ENCODE assay signal across 8 cellular contexts in the genomic region with DNA sequence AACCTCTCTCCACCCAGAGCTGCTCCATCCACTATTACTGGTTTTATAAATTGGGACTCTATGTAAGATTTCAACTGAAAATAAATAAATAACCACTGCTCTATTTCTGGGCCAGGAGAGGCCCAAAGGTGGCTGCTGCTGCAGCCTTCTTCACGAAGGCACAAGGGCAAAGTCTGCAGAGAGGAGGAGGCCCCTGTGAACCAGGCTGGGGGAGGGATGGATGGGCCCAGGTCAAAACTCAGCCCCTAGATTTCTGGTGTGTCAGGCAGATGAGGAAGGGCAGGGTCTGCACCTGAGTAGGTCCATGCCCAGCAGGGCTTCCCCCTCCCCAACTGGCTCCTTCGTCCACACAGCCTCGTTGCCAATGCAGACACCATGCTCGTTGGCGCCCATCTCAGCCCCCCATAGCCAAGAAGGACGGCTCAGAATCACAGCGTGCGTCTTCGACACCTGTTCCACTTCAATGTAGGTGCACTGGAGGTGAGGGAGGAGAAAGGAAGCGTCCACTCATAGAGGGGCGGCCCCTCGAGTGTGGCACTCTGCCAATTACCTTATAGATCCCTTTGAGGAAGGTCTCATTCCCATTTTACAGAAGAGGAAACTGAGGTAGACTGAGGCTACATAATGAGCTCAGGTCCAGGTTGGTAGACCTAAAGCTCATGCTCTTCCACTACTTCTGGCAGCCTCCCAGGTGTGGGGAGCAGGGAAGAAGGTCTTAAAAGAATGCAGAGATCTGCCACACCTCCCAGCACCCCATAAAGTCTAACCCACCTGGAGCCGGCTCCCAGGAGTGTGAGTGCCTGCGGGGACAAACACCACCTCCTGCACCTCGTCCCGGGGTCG. TPM values are rescaled to one million over a fixed set of nuclear protein-coding genes. Genes with fewer than 3 reads are reported as not detected.
DNase-seq lines count a peak whose midpoint lies in the region; ATAC-seq, FAIRE-seq and TF ChIP-seq lines count a peak whose summit lies in the region.

No MANE protein-coding gene starts in this region.

- no peaks in the 10 kb centered on the region; the same call in 1 of the 2 replicates for H3K79me2 ChIP-seq in DOHH2 (ENCODE audit: control insufficient read depth, low read length)
- H3K79me2 ChIP-seq in endothelial cell of umbilical vein (ENCODE audit: control insufficient read depth, insufficient read depth, low read length): no peaks in the 10 kb centered on the region
- no peaks in the 10 kb centered on the region for H3K79me2 ChIP-seq in parathyroid adenoma

- intact Hi-C loops in endothelial cell of umbilical vein (cut with micrococcal nuclease): loop anchor here (2.0 to 5.0 kb wide), 2 partner anchors 101 to 172 kb away; a partner anchor contains a TSS

- no TSS peak for BruUV-seq in endothelial cell of umbilical vein (replicated peaks; lab: Mats Ljungman, UMichigan)

- H3K27ac ChIP-seq in DOHH2 (ENCODE audit: low read depth, low read length): no peak overlapping the region
- no peak overlapping the region for H3K27ac ChIP-seq in endothelial cell of umbilical vein (ENCODE audit: insufficient read depth, low read depth, low read length)
- no peak overlapping the region for H3K27ac ChIP-seq in parathyroid adenoma

- no peaks in the 10 kb centered on the region for H3K9me2 ChIP-seq in DOHH2 (replicated peaks; ENCODE audit: control insufficient read depth, low read length)

- no peak for TF ChIP-seq CTCF in DOHH2 (IDR thresholded peaks at IDR 0.05; ENCODE audit: low read depth, low read length, poor library complexity, severe bottlenecking)
- TF ChIP-seq CTCF in endothelial cell of umbilical vein (IDR thresholded peaks at IDR 0.05; ENCODE audit: extremely low read depth in 1 of 2, insufficient read depth in 1 of 2, low read depth in 1 of 2, low read length in 2 of 2): no peak
- no peak for TF ChIP-seq CTCF in parathyroid adenoma (IDR thresholded peaks at IDR 0.05)

- H3K4me3 ChIP-seq in DOHH2 (ENCODE audit: low read length) (peak overlapping the region; percentile 85), NT2/D1 (ENCODE audit: insufficient read length, low read depth) (peak overlapping the region; percentile 94), endothelial cell of umbilical vein (replicated peaks in 1 of 3; ENCODE audit: insufficient read depth in 1 of 3, low read depth in 1 of 3, low read length in 3 of 3) (peak overlapping the region in 2 of 3 experiments; percentile 65 to 86), parathyroid adenoma (ENCODE audit: low read depth, low read length) (peak overlapping the region; percentile 85)

- H2AFZ ChIP-seq in endothelial cell of umbilical vein (ENCODE audit: low read depth, low read length) (peak overlapping the region; percentile 95), parathyroid adenoma (peak overlapping the region; percentile 93)

- no peaks in the 10 kb centered on the region for H3K9me1 ChIP-seq in endothelial cell of umbilical vein (replicated peaks; ENCODE audit: control insufficient read depth, extremely low read depth, insufficient read depth, low read length)

- DNase-seq in NT2/D1 (ENCODE audit: low read depth, low spot score) (no peak), endothelial cell of umbilical vein (ENCODE audit: low read depth, low spot score) (no peak), NCI-H524 (lab: John Stamatoyannopoulos, UW) (no peak)
- DNase-seq in stimulated activated CD4-positive, alpha-beta T cell treated with anti-CD3 and anti-CD28 coated beads, Interleukin-2, amount 100 ng/mL, for 24 hours: no peak

- H3K4me2 ChIP-seq in DOHH2 (ENCODE audit: low read length) (peak overlapping the region; percentile 88), endothelial cell of umbilical vein (ENCODE audit: insufficient read depth, low read length) (peak overlapping the region; percentile 45), parathyroid adenoma (ENCODE audit: low read length) (peak overlapping the region; percentile 98)

- POLR2A ChIA-PET in endothelial cell of umbilical vein (lab: Charles Lee): interaction anchor here (0.6 to 1.0 kb wide), 2 partner anchors 9 to 56 kb away, joined by 3 to 5 read pairs; a partner anchor contains a TSS

- H4K20me1 ChIP-seq in DOHH2 (ENCODE audit: control insufficient read depth, insufficient read depth, low read depth, low read length): no peaks in the 10 kb centered on the region
- H4K20me1 ChIP-seq in endothelial cell of umbilical vein (replicated peaks; ENCODE audit: control insufficient read depth, extremely low read depth, insufficient read depth, low read length): no peaks in the 10 kb centered on the region

- FAIRE-seq in endothelial cell of umbilical vein (lab: Jason Lieb, UNC): no peak

- H3K9me3 ChIP-seq in DOHH2 (ENCODE audit: control insufficient read depth, insufficient read depth, low read length): no peaks in the 10 kb centered on the region
- H3K9me3 ChIP-seq in NT2/D1 (ENCODE audit: insufficient read depth, low read length): no peaks in the 10 kb centered on the region
- no peaks in the 10 kb centered on the region for H3K9me3 ChIP-seq in endothelial cell of umbilical vein (replicated peaks; ENCODE audit: control insufficient read depth, insufficient read depth, low read length)
- H3K9me3 ChIP-seq in parathyroid adenoma (ENCODE audit: control insufficient read depth, low read length): no peaks in the 10 kb centered on the region

- H3K9ac ChIP-seq in NT2/D1 (ENCODE audit: insufficient read length, low read depth): peak overlapping the region; percentile 95
- H3K9ac ChIP-seq in endothelial cell of umbilical vein (replicated peaks; ENCODE audit: extremely low read depth, insufficient read depth, low read length): no peak overlapping the region
- H3K9ac ChIP-seq in parathyroid adenoma: peak overlapping the region; percentile 8

- no peaks in the 10 kb centered on the region for H3F3A ChIP-seq in DOHH2 (ENCODE audit: control insufficient read depth, insufficient read depth)

- ATAC-seq in HG03521 (IDR thresholded peaks at IDR 0.05; ENCODE audit: unreplicated experiment) (no peak), GM19023 (IDR thresholded peaks at IDR 0.05; ENCODE audit: unreplicated experiment) (no peak)

- CTCF ChIA-PET in endothelial cell of umbilical vein (lab: Charles Lee): interaction anchor here (0.6 to 5.3 kb wide), 10 partner anchors 9 to 178 kb away, joined by 4 to 162 read pairs (median 10); a partner anchor contains a TSS

- TF ChIP-seq POLR2A in endothelial cell of umbilical vein (IDR thresholded peaks at IDR 0.05; ENCODE audit: low read depth, low read length): no peak

- H3K27me3 ChIP-seq in DOHH2 (ENCODE audit: control insufficient read depth, low read length) (peaks cover 2% of the 10 kb centered on the region; the same call in 1 of the 2 replicates), NT2/D1 (ENCODE audit: insufficient read depth, insufficient read length) (no peaks in the 10 kb centered on the region), endothelial cell of umbilical vein (ENCODE audit: control insufficient read depth in 2 of 2, insufficient read depth in 2 of 2, low read length in 2 of 2) (no peaks in the 10 kb centered on the region), parathyroid adenoma (ENCODE audit: control insufficient read depth, insufficient read depth, low read length) (no peaks in the 10 kb centered on the region)

- H3K36me3 ChIP-seq in DOHH2 (ENCODE audit: control insufficient read depth, low read length) (no peaks in the 10 kb centered on the region), NT2/D1 (ENCODE audit: insufficient read depth, insufficient read length, low read length) (peaks cover 40% of the 10 kb centered on the region), endothelial cell of umbilical vein (ENCODE audit: control insufficient read depth in 2 of 2, extremely low read depth in 1 of 2, insufficient read depth in 2 of 2, low read length in 2 of 2) (peaks cover 0 to 4% of the 10 kb centered on the region in 2 experiments), parathyroid adenoma (ENCODE audit: control insufficient read depth, insufficient read depth, low read length) (no peaks in the 10 kb centered on the region)

- dilution Hi-C loops in endothelial cell of umbilical vein (cut with MboI; ENCODE audit: extremely low pct_ligation_motif_present, low sequenced_read_pairs): no loop called here

- H3K4me1 ChIP-seq in DOHH2 (ENCODE audit: control insufficient read depth, low read length): peaks cover 26% of the 10 kb centered on the region
- H3K4me1 ChIP-seq in NT2/D1 (ENCODE audit: insufficient read depth, insufficient read length): peaks cover 24% of the 10 kb centered on the region
- H3K4me1 ChIP-seq in endothelial cell of umbilical vein (ENCODE audit: control insufficient read depth, extremely low read depth, insufficient read depth, low read length): peaks cover 8% of the 10 kb centered on the region
- H3K4me1 ChIP-seq in parathyroid adenoma: peaks cover 42% of the 10 kb centered on the region

RNA-seq across cellular contexts. Expression of a gene that starts 1.0 kb away (rescaled TPM):
- 31.1 and 31.7 TPM in 2 replicates for total RNA-seq in endothelial cell of umbilical vein
- 47.6 and 48.9 TPM in 2 replicates for polyA plus RNA-seq in endothelial cell of umbilical vein
- polyA plus RNA-seq in endothelial cell of umbilical vein (2011; cell fraction: cytosol; rRNA removed): 21.4 and 35.5 TPM in 2 replicates
- polyA plus RNA-seq in endothelial cell of umbilical vein (2011; cell fraction: nucleus; rRNA removed): 151 and 171 TPM in 2 replicates
- 22.6 and 30.7 TPM in 2 replicates for polyA plus RNA-seq in endothelial cell of umbilical vein (2012)
- polyA minus RNA-seq in endothelial cell of umbilical vein: 18.8 and 32.5 TPM in 2 replicates
- 12.2 TPM for polyA minus RNA-seq in endothelial cell of umbilical vein (2011; cell fraction: cytosol; rRNA and poly(A)+ RNA removed)
- 24.3 and 24.7 TPM in 2 replicates for polyA minus RNA-seq in endothelial cell of umbilical vein (2011; cell fraction: nucleus; rRNA and poly(A)+ RNA removed)

RNA-seq across cellular contexts. Expression of a gene that starts 8.7 kb away (rescaled TPM):
- total RNA-seq in endothelial cell of umbilical vein: 0.42 TPM in 1 of 2 replicates, not detected in the other
- 0.13 and 0.36 TPM in 2 replicates for polyA plus RNA-seq in endothelial cell of umbilical vein
- 0.10 and 0.16 TPM in 2 replicates for polyA plus RNA-seq in endothelial cell of umbilical vein (2011; cell fraction: cytosol; rRNA removed)
- 0.38 and 0.56 TPM in 2 replicates for polyA plus RNA-seq in endothelial cell of umbilical vein (2011; cell fraction: nucleus; rRNA removed)
- polyA plus RNA-seq in endothelial cell of umbilical vein (2012): 0.27 and 0.74 TPM in 2 replicates
- polyA minus RNA-seq in endothelial cell of umbilical vein: 0.53 TPM in 1 of 2 replicates, not detected in the other
- not detected for polyA minus RNA-seq in endothelial cell of umbilical vein (2011; cell fraction: cytosol; rRNA and poly(A)+ RNA removed)
- polyA minus RNA-seq in endothelial cell of umbilical vein (2011; cell fraction: nucleus; rRNA and poly(A)+ RNA removed): not detected in 2 replicates

RNA-seq across cellular contexts. Expression of a gene that starts 8.8 kb away (rescaled TPM):
- total RNA-seq in endothelial cell of umbilical vein: 38.5 and 43.4 TPM in 2 replicates
- 84.0 and 88.1 TPM in 2 replicates for polyA plus RNA-seq in endothelial cell of umbilical vein
- polyA plus RNA-seq in endothelial cell of umbilical vein (2011; cell fraction: cytosol; rRNA removed): 61.7 and 64.3 TPM in 2 replicates
- polyA plus RNA-seq in endothelial cell of umbilical vein (2011; cell fraction: nucleus; rRNA removed): 28.5 and 31.6 TPM in 2 replicates
- 45.5 and 51.0 TPM in 2 replicates for polyA plus RNA-seq in endothelial cell of umbilical vein (2012)
- 64.0 and 68.7 TPM in 2 replicates for polyA minus RNA-seq in endothelial cell of umbilical vein
- polyA minus RNA-seq in endothelial cell of umbilical vein (2011; cell fraction: cytosol; rRNA and poly(A)+ RNA removed): 83.4 TPM
- 8.4 and 12.2 TPM in 2 replicates for polyA minus RNA-seq in endothelial cell of umbilical vein (2011; cell fraction: nucleus; rRNA and poly(A)+ RNA removed)

RNA-seq across cellular contexts. Expression of a gene that starts 10.8 kb away (rescaled TPM):
- 0.90 and 1.3 TPM in 2 replicates for total RNA-seq in endothelial cell of umbilical vein
- polyA plus RNA-seq in endothelial cell of umbilical vein: 0.11 and 0.13 TPM in 2 replicates
- 0.06 TPM in 2 replicates for polyA plus RNA-seq in endothelial cell of umbilical vein (2011; cell fraction: cytosol; rRNA removed)
- 0.07 and 0.10 TPM in 2 replicates for polyA plus RNA-seq in endothelial cell of umbilical vein (2011; cell fraction: nucleus; rRNA removed)
- polyA plus RNA-seq in endothelial cell of umbilical vein (2012): 0.29 and 0.35 TPM in 2 replicates
- polyA minus RNA-seq in endothelial cell of umbilical vein: 0.06 and 0.10 TPM in 2 replicates
- polyA minus RNA-seq in endothelial cell of umbilical vein (2011; cell fraction: cytosol; rRNA and poly(A)+ RNA removed): 0.20 TPM
- polyA minus RNA-seq in endothelial cell of umbilical vein (2011; cell fraction: nucleus; rRNA and poly(A)+ RNA removed): 0.14 TPM in 1 of 2 replicates, not detected in the other

RNA-seq across cellular contexts. Expression of a gene that starts 18.5 kb away (rescaled TPM):
- total RNA-seq in endothelial cell of umbilical vein: 26.7 and 29.1 TPM in 2 replicates
- 16.2 and 19.2 TPM in 2 replicates for polyA plus RNA-seq in endothelial cell of umbilical vein
- polyA plus RNA-seq in endothelial cell of umbilical vein (2011; cell fraction: cytosol; rRNA removed): 6.3 and 9.4 TPM in 2 replicates
- 114 and 121 TPM in 2 replicates for polyA plus RNA-seq in endothelial cell of umbilical vein (2011; cell fraction: nucleus; rRNA removed)
- polyA plus RNA-seq in endothelial cell of umbilical vein (2012): 14.8 and 18.8 TPM in 2 replicates
- polyA minus RNA-seq in endothelial cell of umbilical vein: 16.9 and 17.6 TPM in 2 replicates
- 3.6 TPM for polyA minus RNA-seq in endothelial cell of umbilical vein (2011; cell fraction: cytosol; rRNA and poly(A)+ RNA removed)
- 25.0 and 35.9 TPM in 2 replicates for polyA minus RNA-seq in endothelial cell of umbilical vein (2011; cell fraction: nucleus; rRNA and poly(A)+ RNA removed)

Comparison
In these comparisons a context has a peak if more than half of its experiments do, and no peak if none do; other contexts are left out.
1. H3K4me2 ChIP-seq: peak in every context shown above with its lines; median percentile 98 in parathyroid adenoma; 88 in DOHH2; 45 in endothelial cell of umbilical vein.